In the genomic region with DNA sequence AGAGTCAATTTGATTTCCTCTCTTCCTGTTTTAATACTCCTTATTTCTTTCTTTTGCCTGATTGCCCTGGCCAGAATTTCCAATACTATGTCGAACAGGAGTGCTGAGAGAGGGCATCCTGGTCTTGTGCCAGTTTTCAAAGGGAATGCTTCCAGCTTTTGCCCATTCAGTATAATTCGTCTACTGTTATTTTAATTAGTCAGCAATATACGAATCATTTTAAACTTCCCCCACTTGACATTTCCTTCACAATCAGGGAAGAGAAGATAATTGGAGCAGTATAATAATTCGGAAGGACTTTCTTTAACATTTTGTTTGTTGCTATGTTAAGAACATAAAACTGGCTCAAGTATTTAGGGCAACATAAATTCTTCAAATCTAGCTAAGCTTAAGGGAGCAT, we compare ENCODE assay signal across 19 cellular contexts.
"Had no signal": no experiment of that assay in that cellular context is flagged by ENCODE, and none has a peak within 500 bp of the region (broad histone marks: within the 10 kb centered on the region; RNA-seq: fewer than 3 reads in every experiment).

No MANE protein-coding gene starts in this region.

- H3K27ac ChIP-seq: epithelial cell of prostate, esophagus muscularis mucosa, gastroesophageal sphincter, neutrophil had no signal

- H3K4me1 Mint-ChIP-seq: naive thymus-derived CD8-positive, alpha-beta T cell had no signal

- H3K36me3 ChIP-seq: esophagus muscularis mucosa, gastroesophageal sphincter, neutrophil had no signal

- H3K4me1 ChIP-seq: esophagus muscularis mucosa, gastroesophageal sphincter had no signal

- H3K36me3 Mint-ChIP-seq: naive thymus-derived CD8-positive, alpha-beta T cell had no signal

- DNase-seq: cortex of kidney; effector memory CD4-positive, alpha-beta T cell; glutamatergic neuron; islet precursor cell; mammary epithelial cell; mucosa of descending colon; naive thymus-derived CD8-positive, alpha-beta T cell; right cardiac atrium; stimulated activated CD4-positive, alpha-beta T cell treated with anti-CD3 and anti-CD28 coated beads, Interleukin-2, amount 100 ng/mL, for 48 hours; stimulated activated naive CD4-positive, alpha-beta T cell treated with Interleukin-2 at 50 U/mL for 16 hours; trophoblast cell had no signal

- H3K4me3 ChIP-seq: esophagus muscularis mucosa, gastroesophageal sphincter, mucosa of descending colon, smooth muscle cell had no signal

- H3K27me3 Mint-ChIP-seq: naive thymus-derived CD8-positive, alpha-beta T cell had no signal

- H3K4me3 Mint-ChIP-seq: naive thymus-derived CD8-positive, alpha-beta T cell had no signal

- ATAC-seq: gastroesophageal sphincter; left lobe of liver; mucosa of descending colon; naive thymus-derived CD8-positive, alpha-beta T cell; right cardiac atrium had no signal

- H3K27ac Mint-ChIP-seq: naive thymus-derived CD8-positive, alpha-beta T cell had no signal

- FAIRE-seq: endometrium, urothelium cell line had no signal

- H3K27me3 ChIP-seq: esophagus muscularis mucosa, gastroesophageal sphincter, neutrophil had no signal

- H3K9me3 ChIP-seq: gastroesophageal sphincter, mucosa of descending colon, neutrophil had no signal

- H3K4me2 ChIP-seq: smooth muscle cell had no signal
